11 cellular contexts compared by ENCODE assay signal in genomic region chr2:196276421-196276820, GRCh38.
A peak's percentile ranks its signal among the peaks of the same experiment; 100 is the strongest.
DNase-seq lines count a peak whose midpoint lies in the region; ATAC-seq and FAIRE-seq lines count a peak whose summit lies in the region.
"Had no signal": no experiment of that assay in that cellular context is flagged by ENCODE, and none has a peak within 500 bp of the region (broad histone marks: within the 10 kb centered on the region; RNA-seq: fewer than 3 reads in every experiment).

No MANE protein-coding gene starts in this region.

- DNase-seq in activated CD4-positive, alpha-beta T cell treated with anti-CD3 and anti-CD28 coated beads, Interleukin-2, amount 10 ng/mL, durations not matched to agents 7 days and 5 days: no peak
- DNase-seq in activated CD4-positive, alpha-beta T cell treated with anti-CD3 and anti-CD28 coated beads for 4 hours: no peak
- DNase-seq in OCI-M1 (lab: John Stamatoyannopoulos, UW): peak; percentile 61
- no peak for DNase-seq in effector memory CD4-positive, alpha-beta T cell
- peak; percentile 97 for DNase-seq in small intestine
- no peak for DNase-seq in DMS 273 treated with DMSO at 0.1 percent for 48 hours (lab: John Stamatoyannopoulos, UW)
- DNase-seq in NCI-H2029 treated with DMSO at 0.1 percent for 48 hours (lab: John Stamatoyannopoulos, UW): no peak
- DNase-seq: amniotic stem cell, NCI-H748 treated with DMSO at 0.1 percent for 48 hours, tibial artery had no signal

- H3K36me3 ChIP-seq in effector memory CD4-positive, alpha-beta T cell (ENCODE audit: control insufficient read depth, insufficient read depth, low read length): no peaks in the 10 kb centered on the region
- no peaks in the 10 kb centered on the region for H3K36me3 ChIP-seq in small intestine (ENCODE audit: control insufficient read depth in 2 of 2, insufficient read depth in 2 of 2, low read length in 2 of 2)
- H3K36me3 ChIP-seq: tibial artery had no signal

- CTCF ChIA-PET in activated CD4-positive, alpha-beta T cell treated with anti-CD3 and anti-CD28 coated beads, Interleukin-2, amount 10 ng/mL, durations not matched to agents 7 days and 5 days (lab: Charles Lee): interaction anchor here (0.6 to 2.9 kb wide), 33 partner anchors 11 to 1355 kb away, joined by 3 to 16 read pairs (median 4); partner anchors contain the start of gene STK17B

- H3K9me3 ChIP-seq in effector memory CD4-positive, alpha-beta T cell (ENCODE audit: control insufficient read depth, low read length): no peaks in the 10 kb centered on the region
- no peaks in the 10 kb centered on the region for H3K9me3 ChIP-seq in small intestine (ENCODE audit: control insufficient read depth, low read depth)
- H3K9me3 ChIP-seq: tibial artery had no signal

- H3K27ac ChIP-seq in effector memory CD4-positive, alpha-beta T cell (ENCODE audit: insufficient read depth, low read length, poor library complexity, severe bottlenecking): peak overlapping the region; percentile 46
- H3K27ac ChIP-seq in small intestine (ENCODE audit: low read depth in 1 of 2, low read length in 1 of 2): peak overlapping the region in 1 of 2 donors; percentile 85
- H3K27ac ChIP-seq: tibial artery had no signal

- peak overlapping the region; percentile 62 for H3K4me3 Mint-ChIP-seq in activated CD4-positive, alpha-beta T cell treated with anti-CD3 and anti-CD28 coated beads, Interleukin-2, amount 10 ng/mL, durations not matched to agents 7 days and 5 days

- H3K27me3 Mint-ChIP-seq in activated CD4-positive, alpha-beta T cell treated with anti-CD3 and anti-CD28 coated beads, Interleukin-2, amount 10 ng/mL, durations not matched to agents 7 days and 5 days: no peaks in the 10 kb centered on the region

- peak; percentile 88 for FAIRE-seq in small intestine (lab: Jason Lieb, UNC)

- H3K4me1 Mint-ChIP-seq in activated CD4-positive, alpha-beta T cell treated with anti-CD3 and anti-CD28 coated beads, Interleukin-2, amount 10 ng/mL, durations not matched to agents 7 days and 5 days: peaks cover 52% of the 10 kb centered on the region

- no peak for ATAC-seq in GM21529 (IDR thresholded peaks at IDR 0.05; ENCODE audit: unreplicated experiment)

- H3K36me3 Mint-ChIP-seq in activated CD4-positive, alpha-beta T cell treated with anti-CD3 and anti-CD28 coated beads, Interleukin-2, amount 10 ng/mL, durations not matched to agents 7 days and 5 days (ENCODE audit: low read depth): peaks cover 6% of the 10 kb centered on the region

- peak overlapping the region; percentile 23 for H3K4me3 ChIP-seq in effector memory CD4-positive, alpha-beta T cell (ENCODE audit: insufficient read depth, low read depth, low read length, poor library complexity, severe bottlenecking)
- H3K4me3 ChIP-seq in small intestine (ENCODE audit: low read depth in 1 of 2, low read length in 2 of 2): no peak overlapping the region
- H3K4me3 ChIP-seq: tibial artery had no signal

- H3K9me3 Mint-ChIP-seq in activated CD4-positive, alpha-beta T cell treated with anti-CD3 and anti-CD28 coated beads, Interleukin-2, amount 10 ng/mL, durations not matched to agents 7 days and 5 days: peaks cover 6% of the 10 kb centered on the region

- H3K27ac Mint-ChIP-seq in activated CD4-positive, alpha-beta T cell treated with anti-CD3 and anti-CD28 coated beads, Interleukin-2, amount 10 ng/mL, durations not matched to agents 7 days and 5 days: peak overlapping the region; percentile 82

- peaks cover 32% of the 10 kb centered on the region for H3K4me1 ChIP-seq in effector memory CD4-positive, alpha-beta T cell (ENCODE audit: control insufficient read depth, insufficient read depth, low read length, poor library complexity, severe bottlenecking)
- H3K4me1 ChIP-seq in small intestine (ENCODE audit: control insufficient read depth in 2 of 2, insufficient read depth in 1 of 2, low read depth in 1 of 2, low read length in 1 of 2): peaks cover 7 to 10% of the 10 kb centered on the region in 2 donors

- POLR2A ChIA-PET in activated CD4-positive, alpha-beta T cell treated with anti-CD3 and anti-CD28 coated beads, Interleukin-2, amount 10 ng/mL, durations not matched to agents 7 days and 5 days (lab: Charles Lee): interaction anchor here (1.0 to 1.7 kb wide), 3 partner anchors 100 to 118 kb away, joined by 3 to 7 read pairs (median 4); no protein-coding TSS in a partner anchor

- H3K27me3 ChIP-seq in effector memory CD4-positive, alpha-beta T cell (replicated peaks; ENCODE audit: control insufficient read depth, insufficient read depth, low read length, poor library complexity, severe bottlenecking): no peaks in the 10 kb centered on the region
- H3K27me3 ChIP-seq in small intestine (ENCODE audit: control insufficient read depth in 2 of 2, insufficient read depth in 2 of 2, low read length in 2 of 2): no peaks in the 10 kb centered on the region
- H3K27me3 ChIP-seq: tibial artery had no signal

- 2 to 30% (median 11%) methylated on average over 2 of the region's 2 CpGs for WGBS in small intestine, 3 donors

Comparison
In these comparisons a context has a peak if more than half of its experiments do, and no peak if none do; other contexts are left out.
1. DNase-seq: peak in OCI-M1 (single experiment) and small intestine (single experiment); none in activated CD4-positive, alpha-beta T cell treated with anti-CD3 and anti-CD28 coated beads, Interleukin-2, amount 10 ng/mL, durations not matched to agents 7 days and 5 days (single experiment), activated CD4-positive, alpha-beta T cell treated with anti-CD3 and anti-CD28 coated beads for 4 hours (0 of 2), effector memory CD4-positive, alpha-beta T cell (0 of 3), DMS 273 treated with DMSO at 0.1 percent for 48 hours (single experiment) and NCI-H2029 treated with DMSO at 0.1 percent for 48 hours (single experiment).